ENCODE assay signal across 1 cellular context in the genomic region with DNA sequence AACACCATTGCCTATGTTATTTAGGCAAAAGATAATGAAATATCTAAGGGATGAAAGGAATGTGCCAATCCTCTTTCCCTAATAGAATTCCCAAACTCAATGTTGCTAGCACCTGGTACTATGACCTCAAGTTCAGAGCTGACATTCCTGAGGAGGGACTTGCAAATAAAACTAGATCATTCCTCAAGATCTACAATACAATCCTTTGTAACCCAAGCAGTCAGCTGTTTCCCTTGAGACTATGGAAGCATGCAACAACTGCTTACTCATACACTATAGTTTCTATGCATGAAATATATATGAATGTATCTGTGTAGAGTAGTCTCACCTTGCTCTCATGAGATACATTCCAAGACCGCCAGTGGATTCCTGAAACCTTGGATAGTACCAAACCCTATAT.
TF ChIP-seq lines count a peak whose summit lies in the region.

No MANE protein-coding gene starts in this region.

TF ChIP-seq in SK-N-SH, 30 proteins besides CTCF, POLR2A, EP300 and RAD21 (continued from another document):
- TF ChIP-seq POLR2AphosphoS5 (IDR thresholded peaks at IDR 0.05; ENCODE audit: low read depth, low read length) (no peak), SIN3A (IDR thresholded peaks at IDR 0.05; ENCODE audit: borderline replicate concordance, low read depth, low read length) (no peak), TCF12 (IDR thresholded peaks at IDR 0.05) (peak; percentile 48; the same call in 1 of the 2 replicates), RXRA (IDR thresholded peaks at IDR 0.05; ENCODE audit: borderline replicate concordance, low read depth) (0 out of 2 replicates have a peak, but pooled peaks have one; percentile 16), SMC3 (IDR thresholded peaks at IDR 0.05; ENCODE audit: low read depth, low read length) (no peak), NFIC (IDR thresholded peaks at IDR 0.05; ENCODE audit: borderline replicate concordance) (no peak), ELF1 (IDR thresholded peaks at IDR 0.05) (no peak)
